ENCODE assay signal across 8 cellular contexts in the genomic region with DNA sequence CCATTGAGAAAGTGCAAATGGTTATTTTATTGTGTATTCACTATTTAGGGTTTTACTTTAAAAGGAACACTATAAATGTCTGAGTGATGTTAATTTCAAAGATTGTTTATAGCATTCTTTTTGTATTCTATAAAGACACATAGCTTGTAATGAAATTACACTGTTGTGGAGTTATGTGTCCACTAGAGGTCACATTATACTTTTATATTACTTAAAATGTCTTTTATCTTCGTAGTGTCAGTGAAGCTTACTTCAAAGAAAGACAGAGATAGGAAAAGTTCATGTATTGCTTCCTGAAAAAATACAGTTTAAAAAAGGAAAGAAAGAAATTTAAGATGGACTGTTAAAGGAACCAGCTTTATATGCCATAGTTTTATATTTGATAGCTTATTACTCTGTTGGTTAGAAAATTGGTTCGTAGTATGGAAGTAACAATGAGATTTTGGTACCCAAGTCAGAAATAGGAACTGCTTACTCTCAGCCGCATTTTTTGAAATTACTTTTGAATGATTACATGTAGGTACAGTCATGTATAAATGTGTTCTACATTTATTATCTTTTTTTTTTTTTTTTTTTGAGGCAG. TPM values are rescaled to one million over a fixed set of nuclear protein-coding genes. Genes with fewer than 3 reads are reported as not detected.
DNase-seq lines count a peak whose midpoint lies in the region; ATAC-seq and TF ChIP-seq lines count a peak whose summit lies in the region.

No MANE protein-coding gene starts in this region.

- no peak overlapping the region for H3K9ac ChIP-seq in OCI-LY1 (ENCODE audit: low read length)

- BruUV-seq in A673 (replicated peaks; lab: Mats Ljungman, UMichigan): no TSS peak

- H3K9me2 ChIP-seq in OCI-LY1 (ENCODE audit: low read depth, low read length): no peaks in the 10 kb centered on the region

- H3K27ac ChIP-seq in A673 (ENCODE audit: low read depth, low read length, poor library complexity, severe bottlenecking): no peak overlapping the region
- no peak overlapping the region for H3K27ac ChIP-seq in OCI-LY1 (ENCODE audit: low read depth, low read length, poor library complexity, severe bottlenecking)
- no peak overlapping the region for H3K27ac ChIP-seq in gastrocnemius medialis

- H2AFZ ChIP-seq in OCI-LY1 (ENCODE audit: low read length): no peak overlapping the region

- no peak overlapping the region for H3K4me2 ChIP-seq in OCI-LY1 (ENCODE audit: low read length)

- H3K27me3 ChIP-seq in A673 (replicated peaks; ENCODE audit: insufficient read depth, low read depth, low read length, poor library complexity) (no peaks in the 10 kb centered on the region), OCI-LY1 (ENCODE audit: insufficient read depth, low read length) (no peaks in the 10 kb centered on the region), gastrocnemius medialis (no peaks in the 10 kb centered on the region)

- no peaks in the 10 kb centered on the region for H4K20me1 ChIP-seq in OCI-LY1 (ENCODE audit: insufficient read depth, low read length)

- H3K4me1 ChIP-seq in A673 (ENCODE audit: insufficient read depth, low read length, poor library complexity, severe bottlenecking) (peaks cover 34% of the 10 kb centered on the region), OCI-LY1 (ENCODE audit: insufficient read depth, low read length, severe bottlenecking) (peaks cover 5% of the 10 kb centered on the region), gastrocnemius medialis (no peaks in the 10 kb centered on the region)

- H3F3A ChIP-seq in OCI-LY1 (ENCODE audit: insufficient read depth, low read length): no peaks in the 10 kb centered on the region

- H3K9me3 ChIP-seq in A673 (ENCODE audit: low read depth, low read length, poor library complexity, severe bottlenecking) (no peaks in the 10 kb centered on the region), OCI-LY1 (ENCODE audit: low read length) (no peaks in the 10 kb centered on the region), gastrocnemius medialis (no peaks in the 10 kb centered on the region)

- CTCF ChIA-PET in A673 (lab: Charles Lee): interaction anchor here (0.6 to 2.3 kb wide), 18 partner anchors 21 to 437 kb away, joined by 3 to 21 read pairs (median 5); a partner anchor contains a TSS

- ATAC-seq in gastrocnemius medialis: no peak
- no peak for ATAC-seq in GM21529 (IDR thresholded peaks at IDR 0.05; ENCODE audit: unreplicated experiment)
- ATAC-seq in HG03108 (IDR thresholded peaks at IDR 0.05; ENCODE audit: unreplicated experiment): no peak

- DNase-seq in A673 (ENCODE audit: low spot score) (peak; percentile 69), epidermal melanocyte (ENCODE audit: insufficient read length, low spot score) (peak; percentile 28), gastrocnemius medialis (no peak), islet precursor cell (no peak)

- TF ChIP-seq POLR2A in gastrocnemius medialis (IDR thresholded peaks at IDR 0.05): no peak

- POLR2A ChIA-PET in A673 (lab: Charles Lee; ENCODE audit: low non-redundant PET): no interaction called here

- intact Hi-C loops in A673 (cut with micrococcal nuclease; ENCODE audit: unreplicated experiment) (loop anchor here (2.0 to 5.0 kb wide), 3 partner anchors 159 to 439 kb away; no protein-coding TSS in a partner anchor), gastrocnemius medialis (cut with DNase I; ENCODE audit: low total_unique reads) (no loop called here)

- in situ Hi-C loops in gastrocnemius medialis (cut with MboI; ENCODE audit: low sequenced_read_pairs in 4 of 4): loop anchor here (10.0 to 25.0 kb wide), 4 partner anchors 224 to 437 kb away; no protein-coding TSS in a partner anchor

- H3K4me3 ChIP-seq in A673 (ENCODE audit: low read depth, low read length, poor library complexity, severe bottlenecking): no peak overlapping the region
- H3K4me3 ChIP-seq in GM12875 (ENCODE audit: low read depth, low read length): no peak overlapping the region
- H3K4me3 ChIP-seq in OCI-LY1 (ENCODE audit: low read depth, low read length, poor library complexity, severe bottlenecking): no peak overlapping the region
- no peak overlapping the region for H3K4me3 ChIP-seq in gastrocnemius medialis

- H3K79me2 ChIP-seq in OCI-LY1 (ENCODE audit: insufficient read depth, low read length): no peaks in the 10 kb centered on the region

- TF ChIP-seq CTCF in A673 (conservative IDR thresholded peaks at IDR 0.05; ENCODE audit: low read depth, low read length) (peak; percentile 68), GM12875 (IDR thresholded peaks at IDR 0.05; ENCODE audit: borderline replicate concordance, insufficient read depth, low read depth, low read length) (peak; percentile 7; the same call in 1 of the 2 replicates), OCI-LY1 (IDR thresholded peaks at IDR 0.05; ENCODE audit: low read length) (peak; percentile 62), gastrocnemius medialis (IDR thresholded peaks at IDR 0.05 in 4 of 5, conservative IDR thresholded peaks at IDR 0.05 in 1 of 5) (peak in 3 of 5 experiments; percentile 18 to 45 (median 33))

- no peaks in the 10 kb centered on the region for H3K36me3 ChIP-seq in A673 (ENCODE audit: insufficient read depth, low read length, poor library complexity, severe bottlenecking)
- no peaks in the 10 kb centered on the region for H3K36me3 ChIP-seq in OCI-LY1 (ENCODE audit: insufficient read depth, low read length)
- no peaks in the 10 kb centered on the region for H3K36me3 ChIP-seq in gastrocnemius medialis

RNA-seq across cellular contexts. Expression of a gene that starts 20.5 kb away (rescaled TPM):
- total RNA-seq in A673 (2021) (5.5 and 6.4 TPM in 2 replicates), gastrocnemius medialis (1 to 10 TPM; 2.3 to 4.8 (median 3.5) TPM)

RNA-seq across cellular contexts. Expression of a gene that starts 20.8 kb away (rescaled TPM):
- 2.0 and 2.6 TPM in 2 replicates for total RNA-seq in A673 (2021)
- 1 to 10 TPM; 1.1 to 1.9 (median 1.5) TPM for total RNA-seq in gastrocnemius medialis

Comparison
In these comparisons a context has a peak if more than half of its experiments do, and no peak if none do; other contexts are left out.
1. DNase-seq: peak in A673 (single experiment) and epidermal melanocyte (single experiment); none in gastrocnemius medialis (0 of 2) and islet precursor cell (single experiment).
2. CTCF ChIP-seq: peak in every context shown above with its lines; median percentile 68 in A673; 62 in OCI-LY1; 33 in gastrocnemius medialis; 7 in GM12875.